ENCODE assay signal across 8 cellular contexts in the genomic region with DNA sequence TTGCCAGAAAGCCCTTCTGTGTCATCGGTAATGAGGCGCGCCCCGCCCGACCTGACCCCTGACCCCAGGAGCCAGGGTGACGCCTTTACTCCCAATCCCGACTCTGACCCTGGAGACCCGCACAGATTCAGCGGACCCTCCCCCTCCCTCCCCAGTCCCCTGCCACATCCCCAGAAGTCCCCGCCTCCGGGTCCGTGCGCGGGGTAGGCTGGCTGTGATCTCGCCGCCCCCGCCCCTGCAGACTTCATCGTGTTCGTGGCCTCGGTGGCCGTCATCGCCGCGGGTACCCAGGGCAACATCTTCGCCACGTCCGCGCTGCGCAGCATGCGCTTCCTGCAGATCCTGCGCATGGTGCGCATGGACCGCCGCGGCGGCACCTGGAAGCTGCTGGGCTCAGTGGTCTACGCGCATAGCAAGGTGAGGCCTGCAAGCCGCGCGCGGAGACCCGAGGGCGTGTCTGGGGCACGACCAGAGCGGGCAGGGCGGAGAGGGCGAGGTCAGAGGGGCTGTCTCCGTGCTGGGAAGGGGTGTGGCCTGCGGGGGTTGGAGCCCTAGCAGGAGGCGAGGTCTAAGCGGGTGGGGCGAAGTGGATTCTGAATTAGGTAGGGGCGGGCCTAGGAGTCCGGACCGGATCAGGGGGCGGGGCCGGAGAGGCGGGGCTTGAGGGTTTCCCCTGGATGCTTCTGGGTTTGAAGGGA. TPM values are rescaled to one million over a fixed set of nuclear protein-coding genes. Genes with fewer than 3 reads are reported as not detected.
DNase-seq lines count a peak whose midpoint lies in the region; ATAC-seq, FAIRE-seq and TF ChIP-seq lines count a peak whose summit lies in the region.

No MANE protein-coding gene starts in this region.

- peak; percentile 24 for FAIRE-seq in endothelial cell of umbilical vein (lab: Jason Lieb, UNC)

- 23% methylated on average over 32 of the region's 59 CpGs for WGBS in suprapubic skin

- H3K4me3 ChIP-seq in endothelial cell of umbilical vein (replicated peaks in 1 of 3; ENCODE audit: insufficient read depth in 1 of 3, low read depth in 1 of 3, low read length in 3 of 3) (peak overlapping the region in 1 of 3 experiments; percentile 4), suprapubic skin (peak overlapping the region; percentile 36)

- no peaks in the 10 kb centered on the region for H3K36me3 Mint-ChIP-seq in activated CD8-positive, alpha-beta T cell treated with anti-CD3 and anti-CD28 coated beads, Interleukin-2, amount 10 ng/mL, durations not matched to agents 7 days and 5 days (ENCODE audit: low read depth)
- H3K36me3 Mint-ChIP-seq in neural crest cell (ENCODE audit: low read depth), result no peaks in the 10 kb centered on the region

- ATAC-seq in GM19328 (IDR thresholded peaks at IDR 0.05; ENCODE audit: unreplicated experiment) (peak; percentile 64), HG03457 (IDR thresholded peaks at IDR 0.05; ENCODE audit: unreplicated experiment) (peak; percentile 51)
- peak; percentile 97 for ATAC-seq in activated CD8-positive, alpha-beta T cell treated with anti-CD3 and anti-CD28 coated beads, Interleukin-2, amount 10 ng/mL, durations not matched to agents 7 days and 5 days

- peak overlapping the region; percentile 69 for H3K4me3 Mint-ChIP-seq in activated CD8-positive, alpha-beta T cell treated with anti-CD3 and anti-CD28 coated beads, Interleukin-2, amount 10 ng/mL, durations not matched to agents 7 days and 5 days
- H3K4me3 Mint-ChIP-seq in neural crest cell, result peak overlapping the region; percentile 62

- H3K9me3 ChIP-seq in endothelial cell of umbilical vein (replicated peaks; ENCODE audit: control insufficient read depth, insufficient read depth, low read length) (no peaks in the 10 kb centered on the region), suprapubic skin (no peaks in the 10 kb centered on the region)

- TF ChIP-seq POLR2A in endothelial cell of umbilical vein (IDR thresholded peaks at IDR 0.05; ENCODE audit: low read depth, low read length) (no peak), suprapubic skin (IDR thresholded peaks at IDR 0.05) (no peak)

- peak; percentile 93 for DNase-seq in activated CD8-positive, alpha-beta T cell treated with anti-CD3 and anti-CD28 coated beads, Interleukin-2, amount 10 ng/mL, durations not matched to agents 7 days and 5 days
- DNase-seq in endothelial cell of umbilical vein (ENCODE audit: low read depth, low spot score) (no peak), neural crest cell (ENCODE audit: low read depth, low spot score) (peak; percentile 56), suprapubic skin (ENCODE audit: low spot score in 2 of 2) (peak; percentile 74 to 84), HT-29 (ENCODE audit: low spot score) (no peak), T1000 (lab: John Stamatoyannopoulos, UW) (no peak)

- H3K4me1 ChIP-seq in endothelial cell of umbilical vein (ENCODE audit: control insufficient read depth, extremely low read depth, insufficient read depth, low read length), result peaks cover 2% of the 10 kb centered on the region
- peaks cover 11% of the 10 kb centered on the region for H3K4me1 ChIP-seq in suprapubic skin

- H3K27me3 ChIP-seq in endothelial cell of umbilical vein (ENCODE audit: control insufficient read depth in 2 of 2, insufficient read depth in 2 of 2, low read length in 2 of 2) (peaks cover 0 to 10% of the 10 kb centered on the region in 2 experiments), suprapubic skin (no peaks in the 10 kb centered on the region)

- no peak overlapping the region for H3K4me2 ChIP-seq in endothelial cell of umbilical vein (ENCODE audit: insufficient read depth, low read length)

- CTCF ChIA-PET in activated CD8-positive, alpha-beta T cell treated with anti-CD3 and anti-CD28 coated beads, Interleukin-2, amount 10 ng/mL, durations not matched to agents 7 days and 5 days (lab: Charles Lee), result interaction anchor here (1.3 kb wide), 1 partner anchor 10 kb away, joined by 3 read pairs; no protein-coding TSS in a partner anchor
- CTCF ChIA-PET in endothelial cell of umbilical vein (lab: Charles Lee), result no interaction called here

- dilution Hi-C loops in endothelial cell of umbilical vein (cut with MboI; ENCODE audit: extremely low pct_ligation_motif_present, low sequenced_read_pairs), result no loop called here

- H3K27me3 Mint-ChIP-seq in activated CD8-positive, alpha-beta T cell treated with anti-CD3 and anti-CD28 coated beads, Interleukin-2, amount 10 ng/mL, durations not matched to agents 7 days and 5 days (ENCODE audit: low read depth), result peaks cover 9% of the 10 kb centered on the region
- H3K27me3 Mint-ChIP-seq in neural crest cell (ENCODE audit: low read depth), result peaks cover 14% of the 10 kb centered on the region

- no peak for TF ChIP-seq EP300 in suprapubic skin (IDR thresholded peaks at IDR 0.05)

- no peaks in the 10 kb centered on the region for H4K20me1 ChIP-seq in endothelial cell of umbilical vein (replicated peaks; ENCODE audit: control insufficient read depth, extremely low read depth, insufficient read depth, low read length)

- no peaks in the 10 kb centered on the region for H3K9me3 Mint-ChIP-seq in activated CD8-positive, alpha-beta T cell treated with anti-CD3 and anti-CD28 coated beads, Interleukin-2, amount 10 ng/mL, durations not matched to agents 7 days and 5 days (ENCODE audit: insufficient read depth)
- H3K9me3 Mint-ChIP-seq in neural crest cell, result no peaks in the 10 kb centered on the region

- no peak overlapping the region for H3K9ac ChIP-seq in endothelial cell of umbilical vein (replicated peaks; ENCODE audit: extremely low read depth, insufficient read depth, low read length)

- peak overlapping the region; percentile 27 for H2AFZ ChIP-seq in endothelial cell of umbilical vein (ENCODE audit: low read depth, low read length)

- BruUV-seq in endothelial cell of umbilical vein (replicated peaks; lab: Mats Ljungman, UMichigan), result no TSS peak

- no peaks in the 10 kb centered on the region for H3K9me1 ChIP-seq in endothelial cell of umbilical vein (replicated peaks; ENCODE audit: control insufficient read depth, extremely low read depth, insufficient read depth, low read length)

- no peak for TF ChIP-seq CTCF in endothelial cell of umbilical vein (IDR thresholded peaks at IDR 0.05; ENCODE audit: extremely low read depth in 1 of 2, insufficient read depth in 1 of 2, low read depth in 1 of 2, low read length in 2 of 2)
- TF ChIP-seq CTCF in neural crest cell (conservative IDR thresholded peaks at IDR 0.05), result no peak
- no peak for TF ChIP-seq CTCF in suprapubic skin (IDR thresholded peaks at IDR 0.05)

- peaks cover 20% of the 10 kb centered on the region for H3K4me1 Mint-ChIP-seq in activated CD8-positive, alpha-beta T cell treated with anti-CD3 and anti-CD28 coated beads, Interleukin-2, amount 10 ng/mL, durations not matched to agents 7 days and 5 days (ENCODE audit: low read depth)
- H3K4me1 Mint-ChIP-seq in neural crest cell, result peaks cover 23% of the 10 kb centered on the region

- intact Hi-C loops in endothelial cell of umbilical vein (cut with micrococcal nuclease), result no loop called here

- H3K27ac ChIP-seq in endothelial cell of umbilical vein (ENCODE audit: insufficient read depth, low read depth, low read length) (no peak overlapping the region), suprapubic skin (no peak overlapping the region)

- H3K27ac Mint-ChIP-seq in activated CD8-positive, alpha-beta T cell treated with anti-CD3 and anti-CD28 coated beads, Interleukin-2, amount 10 ng/mL, durations not matched to agents 7 days and 5 days, result peak overlapping the region; percentile 83
- no peak overlapping the region for H3K27ac Mint-ChIP-seq in neural crest cell (ENCODE audit: unreplicated experiment)

- POLR2A ChIA-PET in activated CD8-positive, alpha-beta T cell treated with anti-CD3 and anti-CD28 coated beads, Interleukin-2, amount 10 ng/mL, durations not matched to agents 7 days and 5 days (lab: Charles Lee), result no interaction called here
- POLR2A ChIA-PET in endothelial cell of umbilical vein (lab: Charles Lee), result no interaction called here

- H3K36me3 ChIP-seq in endothelial cell of umbilical vein (ENCODE audit: control insufficient read depth in 2 of 2, extremely low read depth in 1 of 2, insufficient read depth in 2 of 2, low read length in 2 of 2), result no peaks in the 10 kb centered on the region
- H3K36me3 ChIP-seq in suprapubic skin, result no peaks in the 10 kb centered on the region

- no peaks in the 10 kb centered on the region for H3K79me2 ChIP-seq in endothelial cell of umbilical vein (ENCODE audit: control insufficient read depth, insufficient read depth, low read length)

TF ChIP-seq in endothelial cell of umbilical vein, 7 proteins besides CTCF, POLR2A, EP300 and RAD21 (continues in another document):
- TF ChIP-seq GATA2 (IDR thresholded peaks at IDR 0.05; ENCODE audit: insufficient read depth, insufficient read length, low read depth, low read length) (no peak), FOS (IDR thresholded peaks at IDR 0.05; ENCODE audit: borderline replicate concordance, insufficient read depth, low read length) (no peak)

RNA-seq across cellular contexts. Expression of gene KCNQ4, which starts 34.8 kb away (rescaled TPM):
- under 1 TPM; 0.73 to 0.87 TPM for total RNA-seq in activated CD8-positive, alpha-beta T cell treated with anti-CD3 and anti-CD28 coated beads, Interleukin-2, amount 10 ng/mL, durations not matched to agents 7 days and 5 days
- total RNA-seq in endothelial cell of umbilical vein (0.07 and 0.23 TPM in 2 replicates), neural crest cell (0.89 and 0.91 TPM in 2 replicates), suprapubic skin (1 to 10 TPM; 1.1 to 3.8 (median 1.5) TPM)
- polyA plus RNA-seq in endothelial cell of umbilical vein, result 0.06 TPM in 2 replicates
- polyA plus RNA-seq in endothelial cell of umbilical vein (2011; cell fraction: cytosol; rRNA removed), result 0.01 TPM in 2 replicates
- 0.18 and 0.21 TPM in 2 replicates for polyA plus RNA-seq in endothelial cell of umbilical vein (2011; cell fraction: nucleus; rRNA removed)
- 0.12 and 0.26 TPM in 2 replicates for polyA plus RNA-seq in endothelial cell of umbilical vein (2012)
- 0.07 TPM in 1 of 2 replicates, not detected in the other for polyA minus RNA-seq in endothelial cell of umbilical vein
- not detected for polyA minus RNA-seq in endothelial cell of umbilical vein (2011; cell fraction: cytosol; rRNA and poly(A)+ RNA removed)
- 0.14 and 0.29 TPM in 2 replicates for polyA minus RNA-seq in endothelial cell of umbilical vein (2011; cell fraction: nucleus; rRNA and poly(A)+ RNA removed)
- total RNA-seq in HT-29 (2014; rRNA removed; shearing (Covaris generic)), result 0.74 and 0.83 TPM in 2 replicates

RNA-seq across cellular contexts. Expression of gene CITED4, which starts 43.8 kb away (rescaled TPM):
- 1 to 10 TPM; 9.1 to 10.0 TPM for total RNA-seq in activated CD8-positive, alpha-beta T cell treated with anti-CD3 and anti-CD28 coated beads, Interleukin-2, amount 10 ng/mL, durations not matched to agents 7 days and 5 days
- total RNA-seq in endothelial cell of umbilical vein (10.9 and 11.3 TPM in 2 replicates), neural crest cell (11.3 TPM in 2 replicates), suprapubic skin (10 to 100 TPM; 52.6 to 90.4 (median 58.4) TPM)
- polyA plus RNA-seq in endothelial cell of umbilical vein, result 3.8 and 4.7 TPM in 2 replicates
- polyA plus RNA-seq in endothelial cell of umbilical vein (2011; cell fraction: cytosol; rRNA removed), result 2.3 and 4.4 TPM in 2 replicates
- polyA plus RNA-seq in endothelial cell of umbilical vein (2011; cell fraction: nucleus; rRNA removed), result 0.79 and 1.5 TPM in 2 replicates
- 3.3 and 5.7 TPM in 2 replicates for polyA plus RNA-seq in endothelial cell of umbilical vein (2012)
- polyA minus RNA-seq in endothelial cell of umbilical vein, result 0.34 and 0.90 TPM in 2 replicates
- 12.4 TPM for polyA minus RNA-seq in endothelial cell of umbilical vein (2011; cell fraction: cytosol; rRNA and poly(A)+ RNA removed)
- polyA minus RNA-seq in endothelial cell of umbilical vein (2011; cell fraction: nucleus; rRNA and poly(A)+ RNA removed), result 0.87 and 3.6 TPM in 2 replicates
- total RNA-seq in HT-29 (2014; rRNA removed; shearing (Covaris generic)), result 3.1 and 6.4 TPM in 2 replicates

Comparison
In these comparisons a context has a peak if more than half of its experiments do, and no peak if none do; other contexts are left out.
1. DNase-seq: peak in activated CD8-positive, alpha-beta T cell treated with anti-CD3 and anti-CD28 coated beads, Interleukin-2, amount 10 ng/mL, durations not matched to agents 7 days and 5 days (single experiment), neural crest cell (single experiment) and suprapubic skin (2 of 2); none in endothelial cell of umbilical vein (single experiment), HT-29 (single experiment) and T1000 (single experiment).
2. Peak in every context shown above with its lines, with median percentiles within 50 percentile points of each other: ATAC-seq.